30 cellular contexts compared by ENCODE assay signal in the genomic region with DNA sequence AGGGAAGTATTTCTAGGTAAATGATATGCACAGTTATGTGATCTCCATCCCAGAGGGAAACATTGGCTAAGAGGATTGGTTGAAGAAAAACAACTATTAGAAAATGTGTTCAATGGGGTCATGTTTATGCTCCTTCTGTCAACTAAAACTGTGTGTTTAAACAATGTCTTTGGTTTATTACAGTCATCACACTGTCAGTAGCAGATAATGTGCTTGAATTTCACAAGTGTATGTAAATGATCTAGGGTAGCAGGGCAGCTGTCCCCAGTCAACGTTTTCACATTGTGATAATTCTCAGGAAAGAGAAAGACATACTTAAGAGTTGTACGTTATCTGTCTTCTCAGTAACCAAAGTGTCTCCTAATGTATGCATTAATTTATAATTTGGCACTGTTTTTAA. TPM values are rescaled to one million over a fixed set of nuclear protein-coding genes. Genes with fewer than 3 reads are reported as not detected.
"Had no signal": no experiment of that assay in that cellular context is flagged by ENCODE, and none has a peak within 500 bp of the region (broad histone marks: within the 10 kb centered on the region; RNA-seq: fewer than 3 reads in every experiment).

No MANE protein-coding gene starts in this region.

- H3K9me3 Mint-ChIP-seq: activated naive CD8-positive, alpha-beta T cell treated with anti-CD3 and anti-CD28 coated beads for 36 hours; stimulated activated naive CD8-positive, alpha-beta T cell treated with anti-CD3 and anti-CD28 coated beads, Interleukin-15, amount 100 ng/mL, for 72 hours had no signal

- H3K27me3 ChIP-seq: ascending aorta, cardiac muscle cell, ovary, upper lobe of right lung had no signal

- H3K27ac Mint-ChIP-seq: activated CD4-positive, alpha-beta T cell treated with anti-CD3 and anti-CD28 coated beads for 36 hours; activated naive CD4-positive, alpha-beta T cell treated with anti-CD3 and anti-CD28 coated beads for 36 hours; activated naive CD8-positive, alpha-beta T cell treated with anti-CD3 and anti-CD28 coated beads for 36 hours; brain; effector memory CD8-positive, alpha-beta T cell; stimulated activated memory B cell treated with anti-CD40 and anti-IgM and Interleukin-4, amounts not matched to agents 10 μg/mL and 1 μg/mL and 100 μg/mL, for 72 hours; stimulated activated naive CD8-positive, alpha-beta T cell treated with anti-CD3 and anti-CD28 coated beads, Interleukin-15, amount 100 ng/mL, for 72 hours had no signal

- H3K4me1 Mint-ChIP-seq: activated CD4-positive, alpha-beta T cell treated with anti-CD3 and anti-CD28 coated beads for 36 hours; activated naive CD8-positive, alpha-beta T cell treated with anti-CD3 and anti-CD28 coated beads for 36 hours; stimulated activated memory B cell treated with anti-CD40 and anti-IgM and Interleukin-4, amounts not matched to agents 10 μg/mL and 1 μg/mL and 100 μg/mL, for 72 hours; stimulated activated naive CD8-positive, alpha-beta T cell treated with anti-CD3 and anti-CD28 coated beads, Interleukin-15, amount 100 ng/mL, for 72 hours had no signal

- DNase-seq: activated CD4-positive, alpha-beta T cell treated with anti-CD3 and anti-CD28 coated beads for 36 hours; activated CD4-positive, CD25-positive, alpha-beta regulatory T cell; activated effector memory CD4-positive, alpha-beta T cell treated with anti-CD3 and anti-CD28 coated beads, Interleukin-2, amount 50 U/mL, for 16 hours; activated naive CD4-positive, alpha-beta T cell treated with anti-CD3 and anti-CD28 coated beads for 36 hours; activated naive CD8-positive, alpha-beta T cell treated with anti-CD3 and anti-CD28 coated beads for 36 hours; cerebellar nuclear complex; effector memory CD8-positive, alpha-beta T cell; erythroblast; gastrocnemius medialis; glutamatergic neuron; hippocampal formation; left cardiac atrium; nephron progenitor cell; ovary; retina; stimulated activated CD4-positive, alpha-beta T cell treated with anti-CD3 and anti-CD28 coated beads, Interleukin-1b, Interleukin-23, amount 100 ng/mL, for 48 hours; stimulated activated CD4-positive, alpha-beta T cell treated with anti-CD3 and anti-CD28 coated beads, Interleukin-4, amount 100 ng/mL, for 4 hours; stimulated activated CD8-positive, alpha-beta memory T cell treated with anti-CD3 and anti-CD28 coated beads, Interleukin-4, amount 100 ng/mL, for 48 hours; stimulated activated naive CD8-positive, alpha-beta T cell treated with anti-CD3 and anti-CD28 coated beads, Interleukin-15, amount 100 ng/mL, for 72 hours; substantia nigra; upper lobe of right lung had no signal

- H3K9me3 ChIP-seq: ascending aorta, gastrocnemius medialis, ovary, prostate gland had no signal

- H3K4me1 ChIP-seq: ascending aorta, gastrocnemius medialis, prostate gland, upper lobe of right lung had no signal

- H3K27me3 Mint-ChIP-seq: stimulated activated memory B cell treated with anti-CD40 and anti-IgM and Interleukin-4, amounts not matched to agents 10 μg/mL and 1 μg/mL and 100 μg/mL, for 72 hours had no signal

- H3K27ac ChIP-seq: ascending aorta, cardiac muscle cell, coronary artery, gastrocnemius medialis, ovary, prostate gland, upper lobe of right lung had no signal

- H3K4me3 ChIP-seq: ascending aorta, cardiac muscle cell, coronary artery, gastrocnemius medialis, ovary, prostate gland, skin epidermis, upper lobe of right lung had no signal

- H3K36me3 Mint-ChIP-seq: activated naive CD8-positive, alpha-beta T cell treated with anti-CD3 and anti-CD28 coated beads for 36 hours; brain; stimulated activated memory B cell treated with anti-CD40 and anti-IgM and Interleukin-4, amounts not matched to agents 10 μg/mL and 1 μg/mL and 100 μg/mL, for 72 hours had no signal

- ATAC-seq: activated CD4-positive, alpha-beta T cell treated with anti-CD3 and anti-CD28 coated beads for 36 hours; effector memory CD8-positive, alpha-beta T cell; gastrocnemius medialis; left cardiac atrium; sciatic nerve; stimulated activated memory B cell treated with anti-CD40 and anti-IgM and Interleukin-4, amounts not matched to agents 10 μg/mL and 1 μg/mL and 100 μg/mL, for 72 hours; stimulated activated naive CD8-positive, alpha-beta T cell treated with anti-CD3 and anti-CD28 coated beads, Interleukin-15, amount 100 ng/mL, for 72 hours; upper lobe of right lung had no signal

- H3K36me3 ChIP-seq: ascending aorta, cardiac muscle cell, gastrocnemius medialis, ovary, prostate gland, upper lobe of right lung had no signal

- FAIRE-seq: keratinocyte had no signal

- H3K4me3 Mint-ChIP-seq: activated CD4-positive, alpha-beta T cell treated with anti-CD3 and anti-CD28 coated beads for 36 hours; activated naive CD4-positive, alpha-beta T cell treated with anti-CD3 and anti-CD28 coated beads for 36 hours; activated naive CD8-positive, alpha-beta T cell treated with anti-CD3 and anti-CD28 coated beads for 36 hours; brain; effector memory CD8-positive, alpha-beta T cell; nephron progenitor cell; stimulated activated memory B cell treated with anti-CD40 and anti-IgM and Interleukin-4, amounts not matched to agents 10 μg/mL and 1 μg/mL and 100 μg/mL, for 72 hours; stimulated activated naive CD8-positive, alpha-beta T cell treated with anti-CD3 and anti-CD28 coated beads, Interleukin-15, amount 100 ng/mL, for 72 hours had no signal

RNA-seq across cellular contexts. Expression of a gene that starts 52.4 kb away (rescaled TPM):
- total RNA-seq: ascending aorta, left cardiac atrium, sciatic nerve, upper lobe of right lung had no signal
